Comparison of ENCODE assay signal across 10 cellular contexts in genomic region chr22:46051646-46052045, GRCh38.
DNase-seq lines count a peak whose midpoint lies in the region; ATAC-seq and TF ChIP-seq lines count a peak whose summit lies in the region.
"Had no signal": no experiment of that assay in that cellular context is flagged by ENCODE, and none has a peak within 500 bp of the region (broad histone marks: within the 10 kb centered on the region; RNA-seq: fewer than 3 reads in every experiment).

No MANE protein-coding gene starts in this region.

- H3K9me3 Mint-ChIP-seq in dendritic cell treated with granulocyte-macrophage colony-stimulating factor and Interleukin-4, amounts not matched to agents 40 ng/mL and 50 ng/mL, for 4 days, result no peaks in the 10 kb centered on the region
- H3K9me3 Mint-ChIP-seq in natural killer cell treated with Interleukin-12 subunit alpha and Interleukin-12 subunit beta and Interleukin-15 and Interleukin-18, amount 100 ng/mL, for 72 hours, result no peaks in the 10 kb centered on the region

- DNase-seq in heart right ventricle (no peak), left ventricle myocardium superior (no peak), vagina (ENCODE audit: extremely low spot score in 2 of 2) (no peak), activated gamma-delta T cell treated with Interleukin-2 at 50 U/mL for 16 hours (no peak), GOT3 (lab: John Stamatoyannopoulos, UW) (no peak)
- DNase-seq in natural killer cell treated with Interleukin-12 subunit alpha and Interleukin-12 subunit beta and Interleukin-15 and Interleukin-18, amount 100 ng/mL, for 72 hours (ENCODE audit: low spot score), result no peak
- DNase-seq in stimulated activated CD4-positive, alpha-beta T cell treated with anti-CD3 and anti-CD28 coated beads, Interleukin-15, amount 100 ng/mL, for 24 hours, result no peak
- DNase-seq: COR-L47, NCI-H1694 had no signal

- H3K27ac ChIP-seq in heart right ventricle (peak overlapping the region; percentile 98 to 100 (median 100)), vagina (peak overlapping the region; percentile 100)

- H3K4me3 ChIP-seq in heart right ventricle (no peak overlapping the region), vagina (no peak overlapping the region)

- H3K27me3 Mint-ChIP-seq in dendritic cell treated with granulocyte-macrophage colony-stimulating factor and Interleukin-4, amounts not matched to agents 40 ng/mL and 50 ng/mL, for 4 days, result no peaks in the 10 kb centered on the region
- H3K27me3 Mint-ChIP-seq in natural killer cell treated with Interleukin-12 subunit alpha and Interleukin-12 subunit beta and Interleukin-15 and Interleukin-18, amount 100 ng/mL, for 72 hours, result no peaks in the 10 kb centered on the region

- peak overlapping the region; percentile 96 for H3K27ac Mint-ChIP-seq in dendritic cell treated with granulocyte-macrophage colony-stimulating factor and Interleukin-4, amounts not matched to agents 40 ng/mL and 50 ng/mL, for 4 days
- H3K27ac Mint-ChIP-seq in natural killer cell treated with Interleukin-12 subunit alpha and Interleukin-12 subunit beta and Interleukin-15 and Interleukin-18, amount 100 ng/mL, for 72 hours, result peak overlapping the region; percentile 54 to 90

- H3K36me3 ChIP-seq in heart right ventricle (peaks cover 0 to 16% (median 0%) of the 10 kb centered on the region in 9 donors), vagina (no peaks in the 10 kb centered on the region)

- H3K27me3 ChIP-seq in heart right ventricle (no peaks in the 10 kb centered on the region), vagina (no peaks in the 10 kb centered on the region)

- WGBS in heart right ventricle, 2 donors, result 91 to 93% methylated on average over 8 of the region's 8 CpGs

- H3K9me3 ChIP-seq in heart right ventricle, result no peaks in the 10 kb centered on the region
- no peaks in the 10 kb centered on the region for H3K9me3 ChIP-seq in vagina

- peaks cover 52% of the 10 kb centered on the region for H3K36me3 Mint-ChIP-seq in dendritic cell treated with granulocyte-macrophage colony-stimulating factor and Interleukin-4, amounts not matched to agents 40 ng/mL and 50 ng/mL, for 4 days (ENCODE audit: low read depth)
- no peaks in the 10 kb centered on the region for H3K36me3 Mint-ChIP-seq in natural killer cell treated with Interleukin-12 subunit alpha and Interleukin-12 subunit beta and Interleukin-15 and Interleukin-18, amount 100 ng/mL, for 72 hours

- no peak for TF ChIP-seq POLR2A in vagina (IDR thresholded peaks at IDR 0.05)

- intact Hi-C loops in heart right ventricle (cut with DNase I) (no loop called here), left ventricle myocardium superior (cut with micrococcal nuclease) (no loop called here), vagina (cut with DNase I) (no loop called here)
- intact Hi-C loops in dendritic cell treated with granulocyte-macrophage colony-stimulating factor and Interleukin-4, amounts not matched to agents 40 ng/mL and 50 ng/mL, for 4 days (cut with micrococcal nuclease), result no loop called here

- peaks cover 78% of the 10 kb centered on the region for H3K4me1 Mint-ChIP-seq in dendritic cell treated with granulocyte-macrophage colony-stimulating factor and Interleukin-4, amounts not matched to agents 40 ng/mL and 50 ng/mL, for 4 days (ENCODE audit: low read depth)
- peaks cover 37 to 47% of the 10 kb centered on the region in 2 donors for H3K4me1 Mint-ChIP-seq in natural killer cell treated with Interleukin-12 subunit alpha and Interleukin-12 subunit beta and Interleukin-15 and Interleukin-18, amount 100 ng/mL, for 72 hours (ENCODE audit: low read depth in 2 of 2)

- no peak overlapping the region for H3K4me3 Mint-ChIP-seq in dendritic cell treated with granulocyte-macrophage colony-stimulating factor and Interleukin-4, amounts not matched to agents 40 ng/mL and 50 ng/mL, for 4 days
- peak overlapping the region; percentile 45 for H3K4me3 Mint-ChIP-seq in natural killer cell treated with Interleukin-12 subunit alpha and Interleukin-12 subunit beta and Interleukin-15 and Interleukin-18, amount 100 ng/mL, for 72 hours

- TF ChIP-seq CTCF in heart right ventricle (IDR thresholded peaks at IDR 0.05) (no peak), vagina (IDR thresholded peaks at IDR 0.05) (no peak)

- H3K4me1 ChIP-seq in heart right ventricle (peaks cover 28 to 90% (median 75%) of the 10 kb centered on the region in 9 donors), vagina (peaks cover 92% of the 10 kb centered on the region)

- no peak for ATAC-seq in heart right ventricle
- ATAC-seq in left ventricle myocardium superior, result no peak
- no peak for ATAC-seq in natural killer cell treated with Interleukin-12 subunit alpha and Interleukin-12 subunit beta and Interleukin-15 and Interleukin-18, amount 100 ng/mL, for 72 hours
